9 cellular contexts compared by ENCODE assay signal in the genomic region with DNA sequence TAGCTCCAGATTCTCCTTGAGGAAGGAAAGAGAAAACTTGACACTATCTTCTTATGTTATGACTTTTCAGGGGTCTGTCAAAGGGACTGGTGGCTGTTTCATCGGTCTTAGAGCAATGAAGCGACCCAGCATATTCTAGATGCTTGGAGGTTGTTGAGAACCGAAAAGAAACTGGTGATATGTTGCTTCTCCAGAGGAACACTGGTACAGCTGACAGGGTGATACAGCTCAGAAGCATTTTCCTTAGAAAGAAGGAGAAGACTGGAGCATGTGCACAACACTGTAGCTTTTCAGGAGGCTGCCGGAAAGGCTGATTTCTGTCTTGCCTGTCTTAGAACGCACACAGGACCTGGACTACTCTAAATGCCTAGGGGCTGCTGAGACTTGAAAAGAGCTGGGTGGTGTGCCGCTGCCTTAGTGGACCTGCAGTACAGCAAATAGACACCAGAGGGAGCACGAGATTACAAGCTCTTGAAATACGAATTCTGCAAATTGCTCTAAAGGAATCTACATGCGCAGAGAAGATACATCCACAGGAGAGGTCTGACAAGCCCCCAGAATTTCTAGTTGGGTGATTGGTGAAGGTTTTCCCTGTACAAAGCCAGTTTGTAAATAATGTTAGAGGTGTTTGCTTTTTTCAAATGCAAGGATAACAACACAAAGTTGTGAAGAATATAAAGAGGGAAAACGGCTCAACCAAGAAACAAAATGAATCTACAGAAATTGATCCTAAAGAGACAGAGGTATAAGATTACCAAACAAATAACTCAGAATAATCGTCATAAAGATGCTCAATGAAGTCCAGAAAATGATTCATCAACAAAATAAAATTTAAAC.
DNase-seq lines count a peak whose midpoint lies in the region; ATAC-seq and TF ChIP-seq lines count a peak whose summit lies in the region.
"Had no signal": no experiment of that assay in that cellular context is flagged by ENCODE, and none has a peak within 500 bp of the region (broad histone marks: within the 10 kb centered on the region; RNA-seq: fewer than 3 reads in every experiment).

No MANE protein-coding gene starts in this region.

- CTCF ChIA-PET in activated CD4-positive, alpha-beta T cell treated with anti-CD3 and anti-CD28 coated beads, Interleukin-2, amount 10 ng/mL, durations not matched to agents 7 days and 5 days (lab: Charles Lee): no interaction called here

- H3K27me3 ChIP-seq in DND-41 (ENCODE audit: insufficient read depth, low read length, poor library complexity): no peaks in the 10 kb centered on the region
- no peaks in the 10 kb centered on the region for H3K27me3 ChIP-seq in transverse colon

- no peak for ATAC-seq in DND-41 (ENCODE audit: insufficient read depth, low read depth)
- peak; percentile 77 for ATAC-seq in GM21825 (IDR thresholded peaks at IDR 0.05; ENCODE audit: unreplicated experiment)

- H3K4me3 ChIP-seq in DND-41 (ENCODE audit: low read depth in 1 of 2, low read length in 2 of 2) (no peak overlapping the region), epithelial cell of proximal tubule (ENCODE audit: low read depth, low read length) (no peak overlapping the region), transverse colon (no peak overlapping the region)

- H3K27ac ChIP-seq in DND-41 (ENCODE audit: low read length) (no peak overlapping the region), transverse colon (no peak overlapping the region)

- no peaks in the 10 kb centered on the region for H4K20me1 ChIP-seq in DND-41 (ENCODE audit: insufficient read depth, low read length)

- H3K4me1 ChIP-seq in DND-41 (ENCODE audit: insufficient read depth, low read length) (no peaks in the 10 kb centered on the region), transverse colon (no peaks in the 10 kb centered on the region)

- H3K36me3 ChIP-seq in DND-41 (ENCODE audit: insufficient read depth, low read length) (no peaks in the 10 kb centered on the region), transverse colon (no peaks in the 10 kb centered on the region)

- no peaks in the 10 kb centered on the region for H3K27me3 Mint-ChIP-seq in activated CD4-positive, alpha-beta T cell treated with anti-CD3 and anti-CD28 coated beads, Interleukin-2, amount 10 ng/mL, durations not matched to agents 7 days and 5 days
- H3K27me3 Mint-ChIP-seq: activated B cell treated with CpG ODN at 0.5 μM for 24 hours had no signal

- H3K4me3 Mint-ChIP-seq in activated CD4-positive, alpha-beta T cell treated with anti-CD3 and anti-CD28 coated beads, Interleukin-2, amount 10 ng/mL, durations not matched to agents 7 days and 5 days: no peak overlapping the region
- H3K4me3 Mint-ChIP-seq: activated B cell treated with CpG ODN at 0.5 μM for 24 hours had no signal

- POLR2A ChIA-PET in activated CD4-positive, alpha-beta T cell treated with anti-CD3 and anti-CD28 coated beads, Interleukin-2, amount 10 ng/mL, durations not matched to agents 7 days and 5 days (lab: Charles Lee): no interaction called here

- no peaks in the 10 kb centered on the region for H3K36me3 Mint-ChIP-seq in activated CD4-positive, alpha-beta T cell treated with anti-CD3 and anti-CD28 coated beads, Interleukin-2, amount 10 ng/mL, durations not matched to agents 7 days and 5 days (ENCODE audit: low read depth)

- H3K9me3 Mint-ChIP-seq in activated CD4-positive, alpha-beta T cell treated with anti-CD3 and anti-CD28 coated beads, Interleukin-2, amount 10 ng/mL, durations not matched to agents 7 days and 5 days: no peaks in the 10 kb centered on the region
- H3K9me3 Mint-ChIP-seq: activated B cell treated with CpG ODN at 0.5 μM for 24 hours had no signal

- intact Hi-C loops in transverse colon (cut with DNase I; ENCODE audit: low total_unique reads): no loop called here

- TF ChIP-seq CTCF in DND-41 (IDR thresholded peaks at IDR 0.05; ENCODE audit: borderline replicate concordance, extremely low read depth, low read length, poor library complexity, severe bottlenecking) (peak; percentile 78), epithelial cell of proximal tubule (conservative IDR thresholded peaks at IDR 0.05; ENCODE audit: low read depth, low read length) (peak; percentile 72), transverse colon (IDR thresholded peaks at IDR 0.05) (peak; percentile 17 to 91 (median 58))

- no peak for TF ChIP-seq POLR2A in transverse colon (IDR thresholded peaks at IDR 0.05)

- DNase-seq in DND-41: peak; percentile 36
- peak; percentile 15 for DNase-seq in NCI-H2107 treated with DMSO at 0.1 percent for 48 hours (lab: John Stamatoyannopoulos, UW; ENCODE audit: unreplicated experiment)
- peak; percentile 22 for DNase-seq in activated CD4-positive, alpha-beta T cell treated with anti-CD3 and anti-CD28 coated beads, Interleukin-2, amount 10 ng/mL, durations not matched to agents 7 days and 5 days
- no peak for DNase-seq in epithelial cell of proximal tubule (ENCODE audit: low read depth)
- DNase-seq in myocyte (ENCODE audit: low read depth): peak; percentile 63
- DNase-seq in transverse colon: peak; percentile 43
- DNase-seq in GF-D8 (lab: John Stamatoyannopoulos, UW): no peak
- DNase-seq: activated B cell treated with CpG ODN at 0.5 μM for 24 hours had no signal

- H3K4me2 ChIP-seq in DND-41 (ENCODE audit: insufficient read depth, low read length): no peak overlapping the region

- H3K9ac ChIP-seq in DND-41 (ENCODE audit: low read depth, low read length): no peak overlapping the region

- no peaks in the 10 kb centered on the region for H3K4me1 Mint-ChIP-seq in activated CD4-positive, alpha-beta T cell treated with anti-CD3 and anti-CD28 coated beads, Interleukin-2, amount 10 ng/mL, durations not matched to agents 7 days and 5 days
- H3K4me1 Mint-ChIP-seq: activated B cell treated with CpG ODN at 0.5 μM for 24 hours had no signal

- in situ Hi-C loops in transverse colon (cut with MboI; ENCODE audit: low pct_ligation_motif_present in 1 of 4, low pct_unique_long_range_greater_than_20kb in 1 of 4, low sequenced_read_pairs in 3 of 4): loop anchor here in 2 of 4 donors (25.0 kb wide), 1 partner anchor 853 kb away; no protein-coding TSS in a partner anchor

- WGBS in transverse colon (ENCODE audit: low coverage in 1 of 2), 2 donors: 27 to 33% methylated on average over 2 to 11 of the region's 11 CpGs

- H2AFZ ChIP-seq in DND-41 (ENCODE audit: low read depth, low read length): no peak overlapping the region

- no peaks in the 10 kb centered on the region for H3K79me2 ChIP-seq in DND-41 (ENCODE audit: insufficient read depth, low read length)

- H3K9me3 ChIP-seq in DND-41 (ENCODE audit: insufficient read depth, low read length, severe bottlenecking) (no peaks in the 10 kb centered on the region), transverse colon (no peaks in the 10 kb centered on the region)

- no peak overlapping the region for H3K27ac Mint-ChIP-seq in activated CD4-positive, alpha-beta T cell treated with anti-CD3 and anti-CD28 coated beads, Interleukin-2, amount 10 ng/mL, durations not matched to agents 7 days and 5 days
- H3K27ac Mint-ChIP-seq: activated B cell treated with CpG ODN at 0.5 μM for 24 hours had no signal

- TF ChIP-seq EP300 in transverse colon (IDR thresholded peaks at IDR 0.05; ENCODE audit: low read depth): no peak

Comparison
In these comparisons a context has a peak if more than half of its experiments do, and no peak if none do; other contexts are left out.
1. DNase-seq: peak in DND-41 (single experiment), NCI-H2107 treated with DMSO at 0.1 percent for 48 hours (single experiment), activated CD4-positive, alpha-beta T cell treated with anti-CD3 and anti-CD28 coated beads, Interleukin-2, amount 10 ng/mL, durations not matched to agents 7 days and 5 days (single experiment), myocyte (single experiment) and transverse colon (single experiment); none in epithelial cell of proximal tubule (single experiment) and GF-D8 (single experiment).
2. Peak in every context shown above with its lines, with median percentiles within 50 percentile points of each other: CTCF ChIP-seq.